In the genomic region with DNA sequence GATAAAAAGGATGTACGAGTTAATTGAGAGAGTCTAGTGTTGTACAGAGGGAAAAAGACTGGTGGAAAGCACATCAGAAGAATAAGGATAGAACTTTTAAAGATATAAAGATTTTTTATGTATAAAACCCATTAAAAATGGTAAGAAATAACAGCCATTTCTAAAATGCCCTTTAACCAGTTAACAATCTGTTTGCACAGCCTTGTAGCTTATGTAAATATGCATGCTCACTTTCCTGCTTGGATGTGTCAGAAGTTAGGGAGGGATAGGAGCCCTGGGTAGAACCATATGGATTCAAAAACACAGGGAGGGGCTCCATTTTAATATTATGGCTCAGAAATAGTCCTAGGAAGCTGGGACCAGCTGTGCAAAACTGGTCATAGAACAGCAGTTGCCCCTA, we compare ENCODE assay signal across 22 cellular contexts.
"Had no signal": no experiment of that assay in that cellular context is flagged by ENCODE, and none has a peak within 500 bp of the region (broad histone marks: within the 10 kb centered on the region; RNA-seq: fewer than 3 reads in every experiment).

No MANE protein-coding gene starts in this region.

- H3K4me3 ChIP-seq: heart right ventricle, right atrium auricular region, testis had no signal

- ATAC-seq: activated CD8-positive, alpha-beta T cell treated with anti-CD3 and anti-CD28 coated beads for 36 hours; activated T-cell treated with anti-CD3 and anti-CD28 coated beads, Interleukin-2, amount 50 U/mL, for 4 hours; activated T-helper 17 cell treated with anti-CD3 and anti-CD28 coated beads, Interleukin-2, amount 50 U/mL, for 72 hours; esophagus mucosa; foreskin keratinocyte; heart right ventricle; natural killer cell treated with Interleukin-12 subunit alpha and Interleukin-12 subunit beta and Interleukin-15 and Interleukin-18, amount 100 ng/mL, for 72 hours; WTC11 had no signal

- H3K27ac ChIP-seq: foreskin keratinocyte, heart right ventricle, right atrium auricular region, testis had no signal

- H3K27me3 ChIP-seq: foreskin keratinocyte, heart right ventricle, right atrium auricular region, testis had no signal

- H3K36me3 ChIP-seq: heart right ventricle, right atrium auricular region had no signal

- H3K4me1 ChIP-seq: foreskin keratinocyte, testis had no signal

- H3K9me3 ChIP-seq: heart right ventricle, right atrium auricular region, testis had no signal

- DNase-seq: activated CD4-positive, alpha-beta T cell treated with anti-CD3 and anti-CD28 coated beads for 1 hour; activated CD4-positive, alpha-beta T cell treated with anti-CD3 and anti-CD28 coated beads, Interleukin-2, amount 10 ng/mL, durations not matched to agents 7 days and 5 days; activated CD8-positive, alpha-beta T cell treated with anti-CD3 and anti-CD28 coated beads for 36 hours; activated gamma-delta T cell treated with Interleukin-2 at 50 U/mL for 16 hours; activated naive CD4-positive, alpha-beta T cell treated with anti-CD3 and anti-CD28 coated beads, Interleukin-2, amount 50 U/mL, for 16 hours; activated T-cell treated with anti-CD3 and anti-CD28 coated beads, Interleukin-2, amount 50 U/mL, for 4 hours; amniotic stem cell; caudate nucleus; endodermal cell; foreskin keratinocyte; heart right ventricle; islet precursor cell; midbrain; stimulated activated CD4-positive, alpha-beta T cell treated with anti-CD3 and anti-CD28 coated beads, Interleukin-2, amount 100 ng/mL, for 48 hours; stimulated activated naive CD4-positive, alpha-beta T cell treated with Interleukin-2 at 50 U/mL for 16 hours; T1000; testis had no signal
